In genomic region chr2:161915121-161915520, GRCh38 we compare ENCODE assay signal across 14 cellular contexts.
"Had no signal": no experiment of that assay in that cellular context is flagged by ENCODE, and none has a peak within 500 bp of the region (broad histone marks: within the 10 kb centered on the region; RNA-seq: fewer than 3 reads in every experiment).

No MANE protein-coding gene starts in this region.

- DNase-seq: activated CD4-positive, alpha-beta memory T cell treated with anti-CD3 and anti-CD28 coated beads for 36 hours; activated naive CD4-positive, alpha-beta T cell treated with anti-CD3 and anti-CD28 coated beads for 36 hours; cerebellar nuclear complex; dermis blood vessel endothelial cell; erythroblast; immature natural killer cell; stimulated activated naive CD4-positive, alpha-beta T cell; substantia nigra; T-cell; T1000; transverse colon had no signal

- H3K9me3 ChIP-seq: right atrium auricular region, transverse colon had no signal

- H3K27me3 Mint-ChIP-seq: activated CD4-positive, alpha-beta memory T cell treated with anti-CD3 and anti-CD28 coated beads for 36 hours had no signal

- ATAC-seq: T-cell had no signal

- H3K36me3 ChIP-seq: neural progenitor cell, right atrium auricular region, transverse colon had no signal

- H3K4me3 Mint-ChIP-seq: activated CD4-positive, alpha-beta memory T cell treated with anti-CD3 and anti-CD28 coated beads for 36 hours; activated naive CD4-positive, alpha-beta T cell treated with anti-CD3 and anti-CD28 coated beads for 36 hours; immature natural killer cell; neural progenitor cell; T-cell had no signal

- H3K4me1 ChIP-seq: neural progenitor cell, right atrium auricular region, transverse colon had no signal

- H3K36me3 Mint-ChIP-seq: immature natural killer cell, neural progenitor cell, T-cell had no signal

- H3K27ac Mint-ChIP-seq: activated CD4-positive, alpha-beta memory T cell treated with anti-CD3 and anti-CD28 coated beads for 36 hours; activated naive CD4-positive, alpha-beta T cell treated with anti-CD3 and anti-CD28 coated beads for 36 hours; immature natural killer cell; neural progenitor cell; T-cell had no signal

- H3K9me3 Mint-ChIP-seq: immature natural killer cell, neural progenitor cell, T-cell had no signal

- H3K27me3 ChIP-seq: neural progenitor cell, right atrium auricular region, transverse colon had no signal

- H3K27ac ChIP-seq: neural progenitor cell, right atrium auricular region, transverse colon had no signal

- H3K4me3 ChIP-seq: neural progenitor cell, right atrium auricular region, smooth muscle cell, transverse colon had no signal
